In the genomic region with DNA sequence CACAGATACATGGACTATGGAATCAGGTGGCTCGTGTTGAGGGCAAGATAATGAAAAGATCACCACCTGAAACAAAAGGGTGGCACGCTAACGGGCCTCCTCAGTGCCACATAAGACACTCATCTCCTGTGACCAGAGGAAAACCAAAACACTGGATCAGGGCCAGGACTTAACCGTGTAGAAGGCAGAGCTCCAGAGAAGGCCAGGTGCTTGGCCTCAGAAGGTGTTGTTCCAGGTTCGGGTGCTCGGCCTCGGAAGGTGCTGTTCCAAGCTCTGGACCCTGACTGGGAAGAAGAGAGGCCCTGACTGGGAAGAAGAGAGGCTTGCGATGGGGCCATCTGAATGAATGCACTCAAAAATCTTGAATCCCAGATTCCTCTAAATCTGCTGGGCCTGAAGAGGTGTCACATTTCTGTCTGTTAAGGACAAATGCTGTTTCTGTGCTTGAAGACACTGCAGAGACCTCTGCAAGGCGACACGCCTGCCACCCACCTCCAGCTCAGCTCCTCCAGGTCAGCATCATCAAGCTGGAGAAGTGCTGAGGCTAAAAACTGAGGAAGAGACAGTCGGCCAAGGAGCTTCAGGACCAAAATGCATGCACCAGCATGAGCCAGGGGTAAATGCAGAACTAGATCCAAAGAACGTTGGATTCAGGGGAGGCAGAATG, we compare ENCODE assay signal across 16 cellular contexts. TPM values are rescaled to one million over a fixed set of nuclear protein-coding genes. Genes with fewer than 3 reads are reported as not detected.
DNase-seq lines count a peak whose midpoint lies in the region; ATAC-seq and TF ChIP-seq lines count a peak whose summit lies in the region.
"Had no signal": no experiment of that assay in that cellular context is flagged by ENCODE, and none has a peak within 500 bp of the region (broad histone marks: within the 10 kb centered on the region; RNA-seq: fewer than 3 reads in every experiment).

No MANE protein-coding gene starts in this region.

- H3K27me3 ChIP-seq in cardiac muscle cell (no peaks in the 10 kb centered on the region), heart right ventricle (peaks cover 0 to under 1% (median 0%) of the 10 kb centered on the region in 7 donors), tibial nerve (no peaks in the 10 kb centered on the region)
- H3K27me3 ChIP-seq: ovary had no signal

- H3K4me1 Mint-ChIP-seq in T-helper 17 cell (peaks cover 27% of the 10 kb centered on the region), memory B cell (peaks cover 21% of the 10 kb centered on the region)

- H3K4me1 ChIP-seq in cardiac muscle cell (ENCODE audit: low read depth) (peaks cover 11% of the 10 kb centered on the region), heart right ventricle (peaks cover 9 to 23% (median 18%) of the 10 kb centered on the region in 9 donors), tibial nerve (peaks cover 0 to 13% (median 8%) of the 10 kb centered on the region in 4 donors)

- H3K27ac ChIP-seq in cardiac muscle cell (peak overlapping the region; percentile 38), heart right ventricle (peak overlapping the region in 1 of 10 donors; percentile 36), tibial nerve (peak overlapping the region in 3 of 4 donors; percentile 15 to 68 (median 45))
- H3K27ac ChIP-seq: ovary had no signal

- no peak for ATAC-seq in heart right ventricle
- ATAC-seq in T-helper 17 cell = no peak
- ATAC-seq in memory B cell (ENCODE audit: low read depth) = no peak
- no peak for ATAC-seq in HG03378 (IDR thresholded peaks at IDR 0.05; ENCODE audit: unreplicated experiment)

- 60 to 66% methylated on average over 12 of the region's 12 CpGs for WGBS in heart right ventricle, 2 donors
- 56 to 69% methylated on average over 12 of the region's 12 CpGs for WGBS in tibial nerve, 2 donors

- H3K36me3 ChIP-seq in cardiac muscle cell (no peaks in the 10 kb centered on the region), heart right ventricle (no peaks in the 10 kb centered on the region), tibial nerve (no peaks in the 10 kb centered on the region)
- H3K36me3 ChIP-seq: ovary had no signal

- DNase-seq in cardiac muscle cell (ENCODE audit: low read depth in 1 of 2, low spot score in 1 of 2) = no peak
- DNase-seq in heart right ventricle = no peak
- no peak for DNase-seq in T-helper 17 cell
- DNase-seq in memory B cell (ENCODE audit: low spot score in 2 of 2) = no peak
- DNase-seq in tibial nerve (ENCODE audit: low spot score in 2 of 2) = no peak
- no peak for DNase-seq in activated CD4-positive, alpha-beta T cell treated with anti-CD3 and anti-CD28 coated beads for 48 hours
- DNase-seq in COLO668 (lab: John Stamatoyannopoulos, UW; ENCODE audit: unreplicated experiment) = no peak
- DNase-seq: activated CD8-positive, alpha-beta memory T cell treated with anti-CD3 and anti-CD28 coated beads for 24 hours; mammary epithelial cell; NCI-H187 treated with DMSO at 0.1 percent for 48 hours; NCI-H774; ovary had no signal

- H3K27me3 Mint-ChIP-seq in T-helper 17 cell (no peaks in the 10 kb centered on the region), memory B cell (no peaks in the 10 kb centered on the region)

- no peaks in the 10 kb centered on the region for H3K9me3 ChIP-seq in cardiac muscle cell (ENCODE audit: low read depth)
- H3K9me3 ChIP-seq in heart right ventricle = no peaks in the 10 kb centered on the region
- H3K9me3 ChIP-seq in T-helper 17 cell (ENCODE audit: control insufficient read depth, low read length, poor library complexity, severe bottlenecking) = no peaks in the 10 kb centered on the region
- H3K9me3 ChIP-seq in tibial nerve = no peaks in the 10 kb centered on the region
- H3K9me3 ChIP-seq: ovary had no signal

- no peak for TF ChIP-seq POLR2A in tibial nerve (IDR thresholded peaks at IDR 0.05)

- no peaks in the 10 kb centered on the region for H3K9me3 Mint-ChIP-seq in memory B cell

- no peak overlapping the region for H3K4me3 ChIP-seq in cardiac muscle cell
- no peak overlapping the region for H3K4me3 ChIP-seq in heart right ventricle
- H3K4me3 ChIP-seq in tibial nerve = no peak overlapping the region
- H3K4me3 ChIP-seq: GM12878, ovary, smooth muscle cell had no signal

- H3K27ac Mint-ChIP-seq in T-helper 17 cell (peak overlapping the region; percentile 88), memory B cell (peak overlapping the region; percentile 78)

- TF ChIP-seq CTCF in cardiac muscle cell (IDR thresholded peaks at IDR 0.05; ENCODE audit: low read depth, low read length) (no peak), heart right ventricle (IDR thresholded peaks at IDR 0.05) (no peak), tibial nerve (IDR thresholded peaks at IDR 0.05) (no peak)

- H3K4me3 Mint-ChIP-seq in T-helper 17 cell (peak overlapping the region; percentile 12), memory B cell (no peak overlapping the region)

- no peak for TF ChIP-seq EP300 in tibial nerve (IDR thresholded peaks at IDR 0.05)

- peaks cover 14% of the 10 kb centered on the region for H3K36me3 Mint-ChIP-seq in T-helper 17 cell (ENCODE audit: low read depth)
- peaks cover 2% of the 10 kb centered on the region for H3K36me3 Mint-ChIP-seq in memory B cell

- intact Hi-C loops in heart right ventricle (cut with DNase I) = loop anchor here in 3 of 10 donors (5.0 to 10.0 kb wide), 4 partner anchors 68 to 140 kb away; no protein-coding TSS in a partner anchor

RNA-seq across cellular contexts. Expression of a gene that starts 2.7 kb away (rescaled TPM):
- total RNA-seq in cardiac muscle cell = 18.1 and 26.0 TPM in 2 replicates
- 14.0 and 21.4 TPM in 2 replicates for polyA plus RNA-seq in cardiac muscle cell
- 10 to 100 TPM in 7 of 10 donors, 1 to 10 TPM in 3; 7.3 to 16.9 (median 10.6) TPM for total RNA-seq in heart right ventricle
- polyA plus RNA-seq in heart right ventricle = 1 to 10 TPM; 6.8 to 7.3 TPM
- total RNA-seq in T-helper 17 cell = 100 to 1,000 TPM; 204 to 215 TPM
- total RNA-seq in tibial nerve = 10 to 100 TPM; 36.2 to 63.3 (median 46.3) TPM

RNA-seq across cellular contexts. Expression of a gene that starts 44.0 kb away (rescaled TPM):
- total RNA-seq in cardiac muscle cell = not detected in 2 replicates
- 0.19 TPM in 1 of 2 replicates, not detected in the other for polyA plus RNA-seq in cardiac muscle cell
- not detected for total RNA-seq in heart right ventricle
- not detected for polyA plus RNA-seq in heart right ventricle
- not detected for total RNA-seq in T-helper 17 cell
- not detected for total RNA-seq in tibial nerve
- total RNA-seq: frontal cortex, GM12878, mammary epithelial cell, smooth muscle cell had no signal
- polyA plus RNA-seq: GM12878, mammary epithelial cell, ovary, smooth muscle cell had no signal
